8 cellular contexts compared by ENCODE assay signal in the genomic region with DNA sequence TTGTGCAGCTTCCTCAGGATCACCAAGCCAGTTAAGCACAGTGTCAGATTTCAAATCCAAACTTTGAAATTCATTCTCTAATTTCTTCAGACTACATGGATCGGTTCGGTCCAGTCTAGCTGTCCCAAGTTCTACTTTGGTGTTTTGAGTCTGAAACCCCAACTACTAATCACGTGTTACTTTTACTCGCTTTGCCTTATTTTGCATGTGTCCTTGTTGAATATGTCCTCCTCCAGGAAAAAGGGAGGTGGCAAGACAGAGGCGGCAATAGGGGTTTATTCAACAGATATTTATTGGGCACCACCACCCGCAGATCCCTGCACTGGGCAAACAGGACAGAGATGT. TPM values are rescaled to one million over a fixed set of nuclear protein-coding genes. Genes with fewer than 3 reads are reported as not detected.
DNase-seq lines count a peak whose midpoint lies in the region; ATAC-seq, FAIRE-seq and TF ChIP-seq lines count a peak whose summit lies in the region.

No MANE protein-coding gene starts in this region.

- TF ChIP-seq POLR2A in erythroblast (IDR thresholded peaks at IDR 0.05; ENCODE audit: low read length): no peak

- 0 to 1% methylated on average over 6 of the region's 6 CpGs for WGBS in pancreas, 2 donors

- CTCF ChIA-PET in Panc1 (lab: Charles Lee): interaction anchor here (0.7 kb wide), 1 partner anchor 166 kb away, joined by 3 read pairs; no protein-coding TSS in a partner anchor

- POLR2A ChIA-PET in Panc1 (lab: Charles Lee): interaction anchor here (0.7 kb wide), 1 partner anchor 1127 kb away, joined by 9 read pairs; no protein-coding TSS in a partner anchor

- no peak for ATAC-seq in DND-41 (ENCODE audit: insufficient read depth, low read depth)
- no peak for ATAC-seq in Panc1
- peak; percentile 20 to 40 (median 33) for ATAC-seq in pancreas
- no peak for ATAC-seq in HG03565 (IDR thresholded peaks at IDR 0.05; ENCODE audit: unreplicated experiment)

- peaks cover 3% of the 10 kb centered on the region for H3K9me3 ChIP-seq in DND-41 (ENCODE audit: insufficient read depth, low read length, severe bottlenecking)
- no peaks in the 10 kb centered on the region; the same call in 1 of the 2 replicates for H3K9me3 ChIP-seq in Panc1 (ENCODE audit: control insufficient read depth, insufficient read depth, low read depth, low read length)
- no peaks in the 10 kb centered on the region for H3K9me3 ChIP-seq in pancreas

- peak overlapping the region; percentile 72 for H3K4me2 ChIP-seq in DND-41 (ENCODE audit: insufficient read depth, low read length)

- in situ Hi-C loops in Panc1 (cut with HindIII; ENCODE audit: low pct_unique_long_range_greater_than_20kb, low sequenced_read_pairs): no loop called here

- peak overlapping the region; percentile 64 for H3K27ac ChIP-seq in DND-41 (ENCODE audit: low read length)
- H3K27ac ChIP-seq in Panc1 (ENCODE audit: low read length): 0 out of 2 replicates have a peak overlapping the region, but pooled peaks have one; percentile 51
- peak overlapping the region in 2 of 4 donors; percentile 4 to 48 for H3K27ac ChIP-seq in pancreas

- DNase-seq in DND-41 (no peak), Panc1 (ENCODE audit: low read depth, low spot score) (no peak), epithelial cell of esophagus (ENCODE audit: low read depth) (peak; percentile 11), pancreas (no peak), DMS153 treated with DMSO at 0.1 percent for 48 hours (lab: John Stamatoyannopoulos, UW; ENCODE audit: unreplicated experiment) (no peak), foreskin melanocyte (no peak), erythroblast (lab: John Stamatoyannopoulos, UW) (no peak)

- H3K4me3 ChIP-seq in DND-41 (ENCODE audit: low read depth in 1 of 2, low read length in 2 of 2) (peak overlapping the region; percentile 39 to 62; a peak in 3 of 4 replicates), Panc1 (ENCODE audit: low read depth in 2 of 2, low read length in 2 of 2) (peak overlapping the region; percentile 46 to 55), epithelial cell of esophagus (ENCODE audit: low read length) (peak overlapping the region; percentile 46), pancreas (peak overlapping the region in 3 of 4 donors; percentile 20 to 49 (median 45))

- H3K4me1 ChIP-seq in DND-41 (ENCODE audit: insufficient read depth, low read length) (peaks cover 50% of the 10 kb centered on the region), Panc1 (ENCODE audit: control insufficient read depth, insufficient read depth, low read length) (peaks cover 6% of the 10 kb centered on the region), pancreas (peaks cover 0 to 11% (median 0%) of the 10 kb centered on the region in 3 donors)

- no TSS peak for BruUV-seq in Panc1 (replicated peaks; lab: Mats Ljungman, UMichigan)

- H3K27me3 ChIP-seq in DND-41 (ENCODE audit: insufficient read depth, low read length, poor library complexity): no peaks in the 10 kb centered on the region
- H3K27me3 ChIP-seq in Panc1 (ENCODE audit: control insufficient read depth, insufficient read depth, low read length): no peaks in the 10 kb centered on the region
- H3K27me3 ChIP-seq in pancreas: no peaks in the 10 kb centered on the region

- peak overlapping the region; percentile 66 for H2AFZ ChIP-seq in DND-41 (ENCODE audit: low read depth, low read length)

- H3K36me3 ChIP-seq in DND-41 (ENCODE audit: insufficient read depth, low read length) (peaks cover 7% of the 10 kb centered on the region; the same call in 1 of the 2 replicates), Panc1 (ENCODE audit: control insufficient read depth, insufficient read depth, low read length) (no peaks in the 10 kb centered on the region; the same call in 1 of the 2 replicates), pancreas (no peaks in the 10 kb centered on the region)

- no peaks in the 10 kb centered on the region for H4K20me1 ChIP-seq in DND-41 (ENCODE audit: insufficient read depth, low read length)

- intact Hi-C loops in Panc1 (cut with micrococcal nuclease; ENCODE audit: unreplicated experiment): no loop called here
- intact Hi-C loops in pancreas (cut with DNase I): no loop called here

- TF ChIP-seq CTCF in DND-41 (IDR thresholded peaks at IDR 0.05; ENCODE audit: borderline replicate concordance, extremely low read depth, low read length, poor library complexity, severe bottlenecking): no peak
- no peak for TF ChIP-seq CTCF in Panc1 (IDR thresholded peaks at IDR 0.05)
- no peak for TF ChIP-seq CTCF in epithelial cell of esophagus (IDR thresholded peaks at IDR 0.05; ENCODE audit: insufficient read depth, low read depth, low read length, missing control alignments)
- no peak for TF ChIP-seq CTCF in pancreas (IDR thresholded peaks at IDR 0.05)

- peak overlapping the region; percentile 57 for H3K9ac ChIP-seq in DND-41 (ENCODE audit: low read depth, low read length)

- no peak for FAIRE-seq in pancreas (lab: Jason Lieb, UNC)

- peaks cover 49% of the 10 kb centered on the region for H3K79me2 ChIP-seq in DND-41 (ENCODE audit: insufficient read depth, low read length)

RNA-seq across cellular contexts. Expression of a gene that starts 0.5 kb away (rescaled TPM):
- total RNA-seq in Panc1 (2021; ENCODE audit: unreplicated experiment) (6.1 TPM), pancreas (1 to 10 TPM; 2.4 to 7.5 (median 4.2) TPM)
- polyA plus RNA-seq in Panc1 (2012; ENCODE audit: insufficient read length): 2.1 TPM
- polyA plus RNA-seq in pancreas: under 1 TPM; 0.19 to 0.87 TPM

RNA-seq across cellular contexts. Expression of a gene that starts 39.1 kb away (rescaled TPM):
- total RNA-seq in Panc1 (2021; ENCODE audit: unreplicated experiment): 21.0 TPM
- 9.1 TPM for polyA plus RNA-seq in Panc1 (2012; ENCODE audit: insufficient read length)
- total RNA-seq in pancreas: 10 to 100 TPM in 2 of 6 donors, 1 to 10 TPM in 4; 5.5 to 13.4 (median 8.9) TPM
- polyA plus RNA-seq in pancreas: 1 to 10 TPM; 4.1 to 7.1 TPM

Comparison
In these comparisons a context has a peak if more than half of its experiments do, and no peak if none do; other contexts are left out.
1. ATAC-seq: peak in pancreas (4 of 4); none in DND-41 (single experiment), Panc1 (single experiment) and HG03565 (single experiment).
2. Peak in every context shown above with its lines, with median percentiles within 50 percentile points of each other: H3K4me3 ChIP-seq.